Comparison of ENCODE assay signal across 9 cellular contexts in the genomic region with DNA sequence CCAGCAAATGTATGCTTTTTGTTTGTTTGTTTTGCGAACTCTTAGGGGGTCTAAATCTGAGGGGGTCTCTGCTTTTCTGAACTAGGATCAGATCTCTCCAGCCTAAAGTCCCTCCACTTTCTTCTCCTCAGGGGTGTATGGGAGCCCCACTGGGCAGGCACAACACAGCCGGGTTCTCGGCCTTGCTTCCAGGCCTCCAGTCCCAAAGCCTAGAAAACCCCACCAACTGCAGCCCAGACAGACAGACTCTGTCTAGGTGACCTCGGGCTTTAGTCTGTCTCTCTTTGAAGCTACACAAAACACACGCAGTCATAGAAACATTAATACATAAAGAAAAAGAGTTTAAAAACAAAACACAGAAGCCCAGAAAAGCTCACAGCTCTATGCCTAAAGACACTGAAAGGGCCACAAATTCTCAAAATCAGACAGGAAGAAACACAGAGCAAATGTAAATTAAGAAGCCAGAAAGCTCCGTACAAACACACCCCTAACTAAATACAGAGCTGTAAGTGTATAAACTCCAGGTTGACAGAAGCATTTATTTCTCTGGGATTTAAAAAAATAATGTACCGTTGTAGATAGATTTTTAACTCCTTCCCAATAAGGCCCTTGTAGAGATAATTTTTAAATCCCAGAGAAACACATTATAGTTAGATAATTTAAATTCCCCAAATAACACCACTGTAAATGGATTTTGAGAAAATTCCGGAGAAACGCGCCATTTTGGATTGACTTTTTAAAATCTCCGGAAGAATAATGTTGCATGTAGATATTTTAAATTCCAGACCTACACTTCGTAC. TPM values are rescaled to one million over a fixed set of nuclear protein-coding genes. Genes with fewer than 3 reads are reported as not detected.
A peak's percentile ranks its signal among the peaks of the same experiment; 100 is the strongest.
DNase-seq lines count a peak whose midpoint lies in the region; ATAC-seq, FAIRE-seq and TF ChIP-seq lines count a peak whose summit lies in the region.
"Had no signal": no experiment of that assay in that cellular context is flagged by ENCODE, and none has a peak within 500 bp of the region (broad histone marks: within the 10 kb centered on the region; RNA-seq: fewer than 3 reads in every experiment).

No MANE protein-coding gene starts in this region.

- CTCF ChIA-PET in A549 (lab: Yijun Ruan, JAX): interaction anchor here (1.4 to 2.1 kb wide), 4 partner anchors 7 to 318 kb away, joined by 3 to 6 read pairs (median 4); no protein-coding TSS in a partner anchor

- peak overlapping the region; percentile 65 for H3K4me3 ChIP-seq in A549
- peak overlapping the region; percentile 87 for H3K4me3 ChIP-seq in HAP-1

- H3K27me3 Mint-ChIP-seq in activated naive CD8-positive, alpha-beta T cell: peaks cover 45% of the 10 kb centered on the region

- peaks cover 37% of the 10 kb centered on the region for H3K4me1 Mint-ChIP-seq in activated naive CD8-positive, alpha-beta T cell (ENCODE audit: low read depth)

- H3K4me1 ChIP-seq in A549 (peaks cover 13% of the 10 kb centered on the region), HAP-1 (peaks cover 7% of the 10 kb centered on the region)

- peaks cover 3% of the 10 kb centered on the region for H3K9me3 Mint-ChIP-seq in activated naive CD8-positive, alpha-beta T cell (ENCODE audit: low read depth)

- no peak for ATAC-seq in A549
- no peak for ATAC-seq in GM21526 (IDR thresholded peaks at IDR 0.05; ENCODE audit: low FRiP score, unreplicated experiment)
- no peak for ATAC-seq in HG03196 (IDR thresholded peaks at IDR 0.05; ENCODE audit: unreplicated experiment)

- TF ChIP-seq RAD21 in A549 (conservative IDR thresholded peaks at IDR 0.05 in 1 of 2, IDR thresholded peaks at IDR 0.05 in 1 of 2): no peak

- peaks cover 35% of the 10 kb centered on the region for H3K36me3 ChIP-seq in HAP-1 (replicated peaks)

- TF ChIP-seq POLR2A in A549 (IDR thresholded peaks at IDR 0.05; ENCODE audit: low read length): no peak

- H3K9me3 ChIP-seq in A549 (no peaks in the 10 kb centered on the region), HAP-1 (no peaks in the 10 kb centered on the region)

- DNase-seq in A549 (ENCODE audit: low read depth in 1 of 2, low spot score in 1 of 2) (no peak), HAP-1 (ENCODE audit: low spot score in 2 of 2) (no peak), kidney tubule cell (ENCODE audit: low spot score) (peak; percentile 13), foreskin melanocyte (no peak), amniotic stem cell (lab: John Stamatoyannopoulos, UW) (no peak)

- peak overlapping the region; percentile 89 to 96 for H3K27ac ChIP-seq in A549

- no peak for TF ChIP-seq EP300 in A549 (IDR thresholded peaks at IDR 0.05)

- no peaks in the 10 kb centered on the region for H3K27me3 ChIP-seq in HAP-1 (ENCODE audit: low read depth)

- POLR2A ChIA-PET in A549 (lab: Yijun Ruan, JAX): interaction anchor here (0.6 kb wide), 1 partner anchor 160 kb away, joined by 3 read pairs; no protein-coding TSS in a partner anchor

- no peak overlapping the region for H3K27ac Mint-ChIP-seq in activated naive CD8-positive, alpha-beta T cell

- peaks cover 4% of the 10 kb centered on the region for H3K36me3 Mint-ChIP-seq in activated naive CD8-positive, alpha-beta T cell

- WGBS in A549 (ENCODE audit: missing lambda C conversion rate): 32% methylated on average over 12 of the region's 12 CpGs

- peak overlapping the region; percentile 84 for H3K4me3 Mint-ChIP-seq in activated naive CD8-positive, alpha-beta T cell

- H3K4me2 ChIP-seq in A549: peak overlapping the region; percentile 73

- in situ Hi-C loops in HAP-1 (cut with MboI; ENCODE audit: low sequenced_read_pairs): loop anchor here (10.0 kb wide), 1 partner anchor 163 kb away; no protein-coding TSS in a partner anchor

- no peak for FAIRE-seq in A549 (lab: Jason Lieb, UNC)
- FAIRE-seq: colon had no signal

- TF ChIP-seq CTCF in A549 (IDR thresholded peaks at IDR 0.05): no peak

TF ChIP-seq in A549, 52 proteins besides CTCF, POLR2A, EP300 and RAD21:
- no peak for TF ChIP-seq PHF8 (IDR thresholded peaks at IDR 0.05; ENCODE audit: borderline replicate concordance, low read depth)
- TF ChIP-seq SREBF2 (IDR thresholded peaks at IDR 0.05): no peak
- TF ChIP-seq HOXB5 (CRISPR knock-in tag; IDR thresholded peaks at IDR 0.05): no peak
- no peak for TF ChIP-seq NPAS2 (CRISPR knock-in tag; IDR thresholded peaks at IDR 0.05; ENCODE audit: borderline replicate concordance)
TF ChIP-seq in A549: peak in this region for 0.

RNA-seq across cellular contexts. Expression of gene PITX1, which starts 2.0 kb away (rescaled TPM):
- 9.7 and 11.1 TPM in 2 replicates for polyA plus RNA-seq in A549 (2011; rRNA removed)
- polyA plus RNA-seq in A549 (2012; cell fraction: cytosol; rRNA removed): 25.5 and 35.0 TPM in 2 replicates
- polyA plus RNA-seq in A549 (2012; cell fraction: nucleus; rRNA removed): 20.7 and 41.2 TPM in 2 replicates
- polyA plus RNA-seq in A549 (2017; fragmentation: RNase III; extraction: RNeasy Plus Mini Kit Qiagen cat#74134 plus additional on column Dnase treatment): 15.8 to 17.1 TPM (median 16.7 TPM) in 3 replicates
- polyA minus RNA-seq in A549 (2011; rRNA and poly(A)+ RNA removed): 3.9 and 4.9 TPM in 2 replicates
